ENCODE assay signal across 2 cellular contexts in genomic region chr3:42593635-42594034, GRCh38.
TF ChIP-seq lines count a peak whose summit lies in the region.

No MANE protein-coding gene starts in this region.

TF ChIP-seq in GM23338, 12 proteins besides CTCF, POLR2A, EP300 and RAD21 (continued from another document):
- TF ChIP-seq REST (IDR thresholded peaks at IDR 0.05; ENCODE audit: unreplicated experiment) = no peak
- TF ChIP-seq NANOG (IDR thresholded peaks at IDR 0.05; ENCODE audit: borderline replicate concordance) = no peak
- TF ChIP-seq POLR2AphosphoS5 (IDR thresholded peaks at IDR 0.05; ENCODE audit: low read depth) = no peak
- no peak for TF ChIP-seq ZNF462 (CRISPR knock-in tag; IDR thresholded peaks at IDR 0.05)
- no peak for TF ChIP-seq CREB1 (CRISPR knock-in tag; IDR thresholded peaks at IDR 0.05; ENCODE audit: low read depth)
- no peak for TF ChIP-seq EZH2 (IDR thresholded peaks at IDR 0.05; ENCODE audit: low read depth, unreplicated experiment)
TF ChIP-seq in GM23338: peak in this region for 0.

TF ChIP-seq in WTC11, 78 proteins besides CTCF, POLR2A, EP300 and RAD21 (continued from another document):
- no peak for TF ChIP-seq MLX (CRISPR knock-in tag; IDR thresholded peaks at IDR 0.05)
- TF ChIP-seq ZNF121 (CRISPR knock-in tag; IDR thresholded peaks at IDR 0.05) = no peak
- no peak for TF ChIP-seq E2F1 (CRISPR knock-in tag; IDR thresholded peaks at IDR 0.05)
- TF ChIP-seq ZNF317 (CRISPR knock-in tag; IDR thresholded peaks at IDR 0.05; ENCODE audit: borderline replicate concordance, low read depth) = no peak
- TF ChIP-seq ZNF263 (CRISPR knock-in tag; IDR thresholded peaks at IDR 0.05; ENCODE audit: low read depth) = no peak
- TF ChIP-seq CDX4 (CRISPR knock-in tag; IDR thresholded peaks at IDR 0.05; ENCODE audit: borderline replicate concordance) = no peak
- TF ChIP-seq JUN (CRISPR knock-in tag; IDR thresholded peaks at IDR 0.05) = no peak
- TF ChIP-seq RORB (CRISPR knock-in tag; IDR thresholded peaks at IDR 0.05) = no peak
- no peak for TF ChIP-seq MAX (CRISPR knock-in tag; IDR thresholded peaks at IDR 0.05)
- TF ChIP-seq FOXK1 (CRISPR knock-in tag; IDR thresholded peaks at IDR 0.05) = no peak
- TF ChIP-seq MXD4 (CRISPR knock-in tag; IDR thresholded peaks at IDR 0.05; ENCODE audit: borderline replicate concordance) = no peak
- TF ChIP-seq ZSCAN18 (CRISPR knock-in tag; IDR thresholded peaks at IDR 0.05) = no peak
- no peak for TF ChIP-seq NR3C1 (CRISPR knock-in tag; conservative IDR thresholded peaks at IDR 0.05; ENCODE audit: low read depth)
